In the genomic region with DNA sequence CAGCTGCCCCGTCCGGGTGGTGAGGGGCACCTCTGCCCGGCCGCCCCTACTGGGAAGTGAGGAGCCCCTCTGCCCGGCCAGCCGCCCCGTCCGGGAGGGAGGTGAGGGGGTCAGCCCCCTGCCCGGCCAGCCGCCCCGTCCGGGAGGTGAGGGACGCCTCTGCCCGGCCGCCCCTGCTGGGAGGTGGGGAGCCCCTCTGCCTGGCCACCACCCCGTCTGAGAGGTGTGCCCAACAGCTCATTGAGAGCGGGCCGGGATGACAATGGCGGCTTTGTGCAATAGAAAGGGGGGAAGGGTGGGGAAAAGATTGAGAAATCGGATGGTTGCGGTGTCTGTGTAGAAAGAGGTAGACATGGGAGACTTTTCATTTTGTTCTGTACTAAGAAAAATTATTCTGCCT, we compare ENCODE assay signal across 1 cellular context.
TF ChIP-seq lines count a peak whose summit lies in the region.
"Not testable (repeated sequence)": the region's sequence is repeated elsewhere in the genome, so short reads cannot be mapped to it uniquely, and the experiment has no call there.

No MANE protein-coding gene starts in this region.

TF ChIP-seq in HepG2, 621 proteins besides CTCF, POLR2A, EP300 and RAD21 (continued from another document and continues in another):
- TF ChIP-seq, protein P1, sequence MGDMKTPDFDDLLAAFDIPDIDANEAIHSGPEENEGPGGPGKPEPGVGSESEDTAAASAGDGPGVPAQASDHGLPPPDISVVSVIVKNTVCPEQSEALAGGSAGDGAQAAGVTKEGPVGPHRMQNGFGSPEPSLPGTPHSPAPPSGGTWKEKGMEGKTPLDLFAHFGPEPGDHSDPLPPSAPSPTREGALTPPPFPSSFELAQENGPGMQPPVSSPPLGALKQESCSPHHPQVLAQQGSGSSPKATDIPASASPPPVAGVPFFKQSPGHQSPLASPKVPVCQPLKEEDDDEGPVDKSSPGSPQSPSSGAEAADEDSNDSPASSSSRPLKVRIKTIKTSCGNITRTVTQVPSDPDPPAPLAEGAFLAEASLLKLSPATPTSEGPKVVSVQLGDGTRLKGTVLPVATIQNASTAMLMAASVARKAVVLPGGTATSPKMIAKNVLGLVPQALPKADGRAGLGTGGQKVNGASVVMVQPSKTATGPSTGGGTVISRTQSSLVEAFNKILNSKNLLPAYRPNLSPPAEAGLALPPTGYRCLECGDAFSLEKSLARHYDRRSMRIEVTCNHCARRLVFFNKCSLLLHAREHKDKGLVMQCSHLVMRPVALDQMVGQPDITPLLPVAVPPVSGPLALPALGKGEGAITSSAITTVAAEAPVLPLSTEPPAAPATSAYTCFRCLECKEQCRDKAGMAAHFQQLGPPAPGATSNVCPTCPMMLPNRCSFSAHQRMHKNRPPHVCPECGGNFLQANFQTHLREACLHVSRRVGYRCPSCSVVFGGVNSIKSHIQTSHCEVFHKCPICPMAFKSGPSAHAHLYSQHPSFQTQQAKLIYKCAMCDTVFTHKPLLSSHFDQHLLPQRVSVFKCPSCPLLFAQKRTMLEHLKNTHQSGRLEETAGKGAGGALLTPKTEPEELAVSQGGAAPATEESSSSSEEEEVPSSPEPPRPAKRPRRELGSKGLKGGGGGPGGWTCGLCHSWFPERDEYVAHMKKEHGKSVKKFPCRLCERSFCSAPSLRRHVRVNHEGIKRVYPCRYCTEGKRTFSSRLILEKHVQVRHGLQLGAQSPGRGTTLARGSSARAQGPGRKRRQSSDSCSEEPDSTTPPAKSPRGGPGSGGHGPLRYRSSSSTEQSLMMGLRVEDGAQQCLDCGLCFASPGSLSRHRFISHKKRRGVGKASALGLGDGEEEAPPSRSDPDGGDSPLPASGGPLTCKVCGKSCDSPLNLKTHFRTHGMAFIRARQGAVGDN (CRISPR knock-in tag; IDR thresholded peaks at IDR 0.05) = peak; percentile 70
- TF ChIP-seq RXRA (CRISPR knock-in tag; IDR thresholded peaks at IDR 0.05) = peak; percentile 28; the same call in 1 of the 2 replicates
- TF ChIP-seq, protein P2, sequence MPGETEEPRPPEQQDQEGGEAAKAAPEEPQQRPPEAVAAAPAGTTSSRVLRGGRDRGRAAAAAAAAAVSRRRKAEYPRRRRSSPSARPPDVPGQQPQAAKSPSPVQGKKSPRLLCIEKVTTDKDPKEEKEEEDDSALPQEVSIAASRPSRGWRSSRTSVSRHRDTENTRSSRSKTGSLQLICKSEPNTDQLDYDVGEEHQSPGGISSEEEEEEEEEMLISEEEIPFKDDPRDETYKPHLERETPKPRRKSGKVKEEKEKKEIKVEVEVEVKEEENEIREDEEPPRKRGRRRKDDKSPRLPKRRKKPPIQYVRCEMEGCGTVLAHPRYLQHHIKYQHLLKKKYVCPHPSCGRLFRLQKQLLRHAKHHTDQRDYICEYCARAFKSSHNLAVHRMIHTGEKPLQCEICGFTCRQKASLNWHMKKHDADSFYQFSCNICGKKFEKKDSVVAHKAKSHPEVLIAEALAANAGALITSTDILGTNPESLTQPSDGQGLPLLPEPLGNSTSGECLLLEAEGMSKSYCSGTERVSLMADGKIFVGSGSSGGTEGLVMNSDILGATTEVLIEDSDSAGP (CRISPR knock-in tag; IDR thresholded peaks at IDR 0.05; ENCODE audit: borderline replicate concordance) = peak; percentile 48; the same call in 1 of the 2 replicates
- TF ChIP-seq, protein P3, sequence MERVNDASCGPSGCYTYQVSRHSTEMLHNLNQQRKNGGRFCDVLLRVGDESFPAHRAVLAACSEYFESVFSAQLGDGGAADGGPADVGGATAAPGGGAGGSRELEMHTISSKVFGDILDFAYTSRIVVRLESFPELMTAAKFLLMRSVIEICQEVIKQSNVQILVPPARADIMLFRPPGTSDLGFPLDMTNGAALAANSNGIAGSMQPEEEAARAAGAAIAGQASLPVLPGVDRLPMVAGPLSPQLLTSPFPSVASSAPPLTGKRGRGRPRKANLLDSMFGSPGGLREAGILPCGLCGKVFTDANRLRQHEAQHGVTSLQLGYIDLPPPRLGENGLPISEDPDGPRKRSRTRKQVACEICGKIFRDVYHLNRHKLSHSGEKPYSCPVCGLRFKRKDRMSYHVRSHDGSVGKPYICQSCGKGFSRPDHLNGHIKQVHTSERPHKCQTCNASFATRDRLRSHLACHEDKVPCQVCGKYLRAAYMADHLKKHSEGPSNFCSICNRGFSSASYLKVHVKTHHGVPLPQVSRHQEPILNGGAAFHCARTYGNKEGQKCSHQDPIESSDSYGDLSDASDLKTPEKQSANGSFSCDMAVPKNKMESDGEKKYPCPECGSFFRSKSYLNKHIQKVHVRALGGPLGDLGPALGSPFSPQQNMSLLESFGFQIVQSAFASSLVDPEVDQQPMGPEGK (CRISPR knock-in tag; IDR thresholded peaks at IDR 0.05) = peak; percentile 91
- TF ChIP-seq, protein P4, sequence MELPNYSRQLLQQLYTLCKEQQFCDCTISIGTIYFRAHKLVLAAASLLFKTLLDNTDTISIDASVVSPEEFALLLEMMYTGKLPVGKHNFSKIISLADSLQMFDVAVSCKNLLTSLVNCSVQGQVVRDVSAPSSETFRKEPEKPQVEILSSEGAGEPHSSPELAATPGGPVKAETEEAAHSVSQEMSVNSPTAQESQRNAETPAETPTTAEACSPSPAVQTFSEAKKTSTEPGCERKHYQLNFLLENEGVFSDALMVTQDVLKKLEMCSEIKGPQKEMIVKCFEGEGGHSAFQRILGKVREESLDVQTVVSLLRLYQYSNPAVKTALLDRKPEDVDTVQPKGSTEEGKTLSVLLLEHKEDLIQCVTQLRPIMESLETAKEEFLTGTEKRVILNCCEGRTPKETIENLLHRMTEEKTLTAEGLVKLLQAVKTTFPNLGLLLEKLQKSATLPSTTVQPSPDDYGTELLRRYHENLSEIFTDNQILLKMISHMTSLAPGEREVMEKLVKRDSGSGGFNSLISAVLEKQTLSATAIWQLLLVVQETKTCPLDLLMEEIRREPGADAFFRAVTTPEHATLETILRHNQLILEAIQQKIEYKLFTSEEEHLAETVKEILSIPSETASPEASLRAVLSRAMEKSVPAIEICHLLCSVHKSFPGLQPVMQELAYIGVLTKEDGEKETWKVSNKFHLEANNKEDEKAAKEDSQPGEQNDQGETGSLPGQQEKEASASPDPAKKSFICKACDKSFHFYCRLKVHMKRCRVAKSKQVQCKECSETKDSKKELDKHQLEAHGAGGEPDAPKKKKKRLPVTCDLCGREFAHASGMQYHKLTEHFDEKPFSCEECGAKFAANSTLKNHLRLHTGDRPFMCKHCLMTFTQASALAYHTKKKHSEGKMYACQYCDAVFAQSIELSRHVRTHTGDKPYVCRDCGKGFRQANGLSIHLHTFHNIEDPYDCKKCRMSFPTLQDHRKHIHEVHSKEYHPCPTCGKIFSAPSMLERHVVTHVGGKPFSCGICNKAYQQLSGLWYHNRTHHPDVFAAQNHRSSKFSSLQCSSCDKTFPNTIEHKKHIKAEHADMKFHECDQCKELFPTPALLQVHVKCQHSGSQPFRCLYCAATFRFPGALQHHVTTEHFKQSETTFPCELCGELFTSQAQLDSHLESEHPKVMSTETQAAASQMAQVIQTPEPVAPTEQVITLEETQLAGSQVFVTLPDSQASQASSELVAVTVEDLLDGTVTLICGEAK (IDR thresholded peaks at IDR 0.05) = not testable (repeated sequence)
- TF ChIP-seq, protein P4 (CRISPR knock-in tag; IDR thresholded peaks at IDR 0.05) = 0 out of 2 replicates have a peak, but pooled peaks have one; percentile 5
- TF ChIP-seq HNRNPK (IDR thresholded peaks at IDR 0.05; ENCODE audit: low read depth, low read length, poor library complexity, severe bottlenecking) = peak; percentile 20
- 0 out of 2 replicates have a peak, but pooled peaks have one; percentile 61 for TF ChIP-seq MIER3 (CRISPR knock-in tag; IDR thresholded peaks at IDR 0.05; ENCODE audit: borderline replicate concordance)
- peak; percentile 74 for TF ChIP-seq CBX5 (CRISPR knock-in tag; IDR thresholded peaks at IDR 0.05; ENCODE audit: borderline replicate concordance)
- peak; percentile 25; the same call in 1 of the 2 replicates for TF ChIP-seq ZNF331 (CRISPR knock-in tag; IDR thresholded peaks at IDR 0.05)
- TF ChIP-seq TOPORS (CRISPR knock-in tag; IDR thresholded peaks at IDR 0.05) = peak; percentile 87
- peak; percentile 48; the same call in 1 of the 2 replicates for TF ChIP-seq KDM3A (CRISPR knock-in tag; IDR thresholded peaks at IDR 0.05; ENCODE audit: low read depth)
- TF ChIP-seq SP1, SOX6 (IDR thresholded peaks at IDR 0.05): not testable (repeated sequence)
- TF ChIP-seq SP1 (CRISPR knock-in tag; IDR thresholded peaks at IDR 0.05) = peak; percentile 15; the same call in 1 of the 2 replicates
- peak; percentile 58; the same call in 1 of the 2 replicates for TF ChIP-seq DNMT1 (CRISPR knock-in tag; IDR thresholded peaks at IDR 0.05)
- TF ChIP-seq, protein P5, sequence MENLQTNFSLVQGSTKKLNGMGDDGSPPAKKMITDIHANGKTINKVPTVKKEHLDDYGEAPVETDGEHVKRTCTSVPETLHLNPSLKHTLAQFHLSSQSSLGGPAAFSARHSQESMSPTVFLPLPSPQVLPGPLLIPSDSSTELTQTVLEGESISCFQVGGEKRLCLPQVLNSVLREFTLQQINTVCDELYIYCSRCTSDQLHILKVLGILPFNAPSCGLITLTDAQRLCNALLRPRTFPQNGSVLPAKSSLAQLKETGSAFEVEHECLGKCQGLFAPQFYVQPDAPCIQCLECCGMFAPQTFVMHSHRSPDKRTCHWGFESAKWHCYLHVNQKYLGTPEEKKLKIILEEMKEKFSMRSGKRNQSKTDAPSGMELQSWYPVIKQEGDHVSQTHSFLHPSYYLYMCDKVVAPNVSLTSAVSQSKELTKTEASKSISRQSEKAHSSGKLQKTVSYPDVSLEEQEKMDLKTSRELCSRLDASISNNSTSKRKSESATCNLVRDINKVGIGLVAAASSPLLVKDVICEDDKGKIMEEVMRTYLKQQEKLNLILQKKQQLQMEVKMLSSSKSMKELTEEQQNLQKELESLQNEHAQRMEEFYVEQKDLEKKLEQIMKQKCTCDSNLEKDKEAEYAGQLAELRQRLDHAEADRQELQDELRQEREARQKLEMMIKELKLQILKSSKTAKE (CRISPR knock-in tag; IDR thresholded peaks at IDR 0.05; ENCODE audit: borderline replicate concordance) = peak; percentile 37; the same call in 1 of the 2 replicates
- TF ChIP-seq MTA1 (CRISPR knock-in tag; IDR thresholded peaks at IDR 0.05; ENCODE audit: borderline replicate concordance) = peak; percentile 47; the same call in 1 of the 2 replicates
- TF ChIP-seq, protein P6, sequence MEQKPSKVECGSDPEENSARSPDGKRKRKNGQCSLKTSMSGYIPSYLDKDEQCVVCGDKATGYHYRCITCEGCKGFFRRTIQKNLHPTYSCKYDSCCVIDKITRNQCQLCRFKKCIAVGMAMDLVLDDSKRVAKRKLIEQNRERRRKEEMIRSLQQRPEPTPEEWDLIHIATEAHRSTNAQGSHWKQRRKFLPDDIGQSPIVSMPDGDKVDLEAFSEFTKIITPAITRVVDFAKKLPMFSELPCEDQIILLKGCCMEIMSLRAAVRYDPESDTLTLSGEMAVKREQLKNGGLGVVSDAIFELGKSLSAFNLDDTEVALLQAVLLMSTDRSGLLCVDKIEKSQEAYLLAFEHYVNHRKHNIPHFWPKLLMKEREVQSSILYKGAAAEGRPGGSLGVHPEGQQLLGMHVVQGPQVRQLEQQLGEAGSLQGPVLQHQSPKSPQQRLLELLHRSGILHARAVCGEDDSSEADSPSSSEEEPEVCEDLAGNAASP (CRISPR knock-in tag; IDR thresholded peaks at IDR 0.05; ENCODE audit: borderline replicate concordance) = 0 out of 2 replicates have a peak, but pooled peaks have one; percentile 4
- TF ChIP-seq ZFY (CRISPR knock-in tag; IDR thresholded peaks at IDR 0.05) = 0 out of 2 replicates have a peak, but pooled peaks have one; percentile 1
- peak; percentile 62; the same call in 1 of the 2 replicates for TF ChIP-seq NR2C2 (CRISPR knock-in tag; IDR thresholded peaks at IDR 0.05; ENCODE audit: borderline replicate concordance)
- peak; percentile 43; the same call in 1 of the 2 replicates for TF ChIP-seq TGIF2 (CRISPR knock-in tag; IDR thresholded peaks at IDR 0.05)
- TF ChIP-seq SOX6 (CRISPR knock-in tag; IDR thresholded peaks at IDR 0.05) = peak; percentile 93
- peak; percentile 36; the same call in 1 of the 2 replicates for TF ChIP-seq NCOR1 (IDR thresholded peaks at IDR 0.05; ENCODE audit: borderline replicate concordance, low read length)
- TF ChIP-seq CEBPG (CRISPR knock-in tag; IDR thresholded peaks at IDR 0.05) = peak; percentile 85
- peak; percentile 43; the same call in 1 of the 2 replicates for TF ChIP-seq BORCS8-MEF2B (CRISPR knock-in tag; IDR thresholded peaks at IDR 0.05)
- peak; percentile 55; the same call in 1 of the 2 replicates for TF ChIP-seq SOX13 (IDR thresholded peaks at IDR 0.05)
- TF ChIP-seq SOX13 (CRISPR knock-in tag; conservative IDR thresholded peaks at IDR 0.05 in 1 of 2, IDR thresholded peaks at IDR 0.05 in 1 of 2) = 0 out of 4 replicates have a peak, but pooled peaks of 1 of the 2 experiments have one; percentile 69
- 0 out of 2 replicates have a peak, but pooled peaks have one; percentile 21 for TF ChIP-seq JUN (CRISPR knock-in tag; IDR thresholded peaks at IDR 0.05)
- peak; percentile 41; the same call in 1 of the 2 replicates for TF ChIP-seq ZNF788 (CRISPR knock-in tag; IDR thresholded peaks at IDR 0.05; ENCODE audit: borderline replicate concordance)
